In the genomic region with DNA sequence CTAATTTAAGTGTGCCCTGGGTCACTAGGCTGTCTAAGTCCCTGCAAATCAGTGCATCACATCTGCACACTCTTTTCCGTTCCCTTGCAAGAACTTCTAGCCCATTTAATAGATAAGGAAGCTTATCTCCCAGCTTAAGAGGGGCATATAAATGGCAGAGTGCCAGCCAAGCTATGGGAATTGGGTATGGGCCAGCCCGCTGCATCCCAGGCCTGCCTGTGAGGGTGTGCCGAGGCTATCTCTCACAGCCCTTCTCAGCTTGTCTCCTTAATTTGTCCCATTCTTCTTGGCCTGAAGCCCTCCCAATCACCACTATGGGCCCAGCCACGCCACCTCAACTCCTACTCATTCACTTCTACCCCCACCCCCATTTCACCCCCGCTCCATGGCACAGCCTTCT, we compare ENCODE assay signal across 1 cellular context.
TF ChIP-seq lines count a peak whose summit lies in the region.

No MANE protein-coding gene starts in this region.

TF ChIP-seq in endothelial cell of umbilical vein, 7 proteins besides CTCF, POLR2A, EP300 and RAD21:
- TF ChIP-seq EZH2 (IDR thresholded peaks at IDR 0.05; ENCODE audit: borderline replicate concordance, low read depth, low read length, severe bottlenecking) (no peak), JUN (IDR thresholded peaks at IDR 0.05; ENCODE audit: borderline replicate concordance, insufficient read depth, insufficient read length, low read depth) (no peak), MYC (IDR thresholded peaks at IDR 0.05; ENCODE audit: low read depth, low read length) (no peak), POLR2AphosphoS5 (IDR thresholded peaks at IDR 0.05; ENCODE audit: insufficient read depth, low read depth, low read length) (no peak), FOS (IDR thresholded peaks at IDR 0.05; ENCODE audit: borderline replicate concordance, insufficient read depth, low read length) (no peak), GATA2 (IDR thresholded peaks at IDR 0.05; ENCODE audit: insufficient read depth, insufficient read length, low read depth, low read length) (no peak)
- TF ChIP-seq, protein P1, sequence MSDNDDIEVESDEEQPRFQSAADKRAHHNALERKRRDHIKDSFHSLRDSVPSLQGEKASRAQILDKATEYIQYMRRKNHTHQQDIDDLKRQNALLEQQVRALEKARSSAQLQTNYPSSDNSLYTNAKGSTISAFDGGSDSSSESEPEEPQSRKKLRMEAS (IDR thresholded peaks at IDR 0.05; ENCODE audit: insufficient read depth, insufficient read length), result no peak
